In the genomic region with DNA sequence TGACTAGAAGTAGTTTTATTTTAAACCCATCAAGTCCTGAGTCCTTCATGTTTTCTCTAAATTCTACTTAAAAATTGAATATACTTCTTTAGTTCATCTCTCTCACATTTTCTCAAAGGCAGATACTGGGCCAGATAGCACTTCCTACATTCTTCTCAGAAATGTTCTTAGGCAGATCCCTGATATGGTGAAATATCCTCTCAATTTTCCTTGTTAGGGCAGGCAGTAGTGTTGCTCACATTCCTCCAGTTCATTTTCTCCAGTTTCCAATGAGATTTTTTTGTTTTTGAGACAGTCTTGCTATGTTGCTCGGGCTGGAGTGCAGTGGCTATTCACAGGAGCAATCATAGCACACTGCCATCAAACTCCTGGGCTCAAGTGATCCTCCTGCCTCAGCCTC, we compare ENCODE assay signal across 18 cellular contexts. TPM values are rescaled to one million over a fixed set of nuclear protein-coding genes. Genes with fewer than 3 reads are reported as not detected.
A peak's percentile ranks its signal among the peaks of the same experiment; 100 is the strongest.
DNase-seq lines count a peak whose midpoint lies in the region; ATAC-seq and TF ChIP-seq lines count a peak whose summit lies in the region.
"Had no signal": no experiment of that assay in that cellular context is flagged by ENCODE, and none has a peak within 500 bp of the region (broad histone marks: within the 10 kb centered on the region; RNA-seq: fewer than 3 reads in every experiment).

No MANE protein-coding gene starts in this region.

- ATAC-seq in omental fat pad (ENCODE audit: low FRiP score) (peak; percentile 26), HG03442 (IDR thresholded peaks at IDR 0.05; ENCODE audit: unreplicated experiment) (no peak), sciatic nerve (no peak)
- ATAC-seq: PC-3 had no signal

- no peaks in the 10 kb centered on the region for H3K9me3 ChIP-seq in adipocyte (ENCODE audit: control insufficient read depth, low read length)
- H3K9me3 ChIP-seq: BLaER1 treated with 17β-estradiol and CSF1 and Interleukin-3, amounts not matched to agents 10 nM and 100 nM; SK-N-SH had no signal

- H3K4me1 ChIP-seq in adipocyte (ENCODE audit: control insufficient read depth, insufficient read depth, low read length) = peaks cover 33% of the 10 kb centered on the region

- H3K36me3 ChIP-seq in adipocyte (ENCODE audit: control insufficient read depth, insufficient read depth, low read length, severe bottlenecking) = peaks cover 8% of the 10 kb centered on the region

- peak overlapping the region; percentile 47 for H3K9ac ChIP-seq in adipocyte (ENCODE audit: low read length)
- H3K9ac ChIP-seq: BLaER1 treated with 17β-estradiol and CSF1 and Interleukin-3, amounts not matched to agents 10 nM and 100 nM; SK-N-SH had no signal

- no peak overlapping the region for H3K4me3 ChIP-seq in adipocyte (ENCODE audit: low read length)
- no peak overlapping the region for H3K4me3 ChIP-seq in fibroblast of the aortic adventitia (ENCODE audit: low read depth, low read length)
- H3K4me3 ChIP-seq: BLaER1 treated with 17β-estradiol and CSF1 and Interleukin-3, amounts not matched to agents 10 nM and 100 nM had no signal

- no peak for TF ChIP-seq CTCF in fibroblast of the aortic adventitia (IDR thresholded peaks at IDR 0.05; ENCODE audit: insufficient read depth, low read length)
- TF ChIP-seq CTCF in omental fat pad (IDR thresholded peaks at IDR 0.05) = no peak

- no peaks in the 10 kb centered on the region for H3K27me3 ChIP-seq in adipocyte (replicated peaks; ENCODE audit: control insufficient read depth, insufficient read depth, low read length)

- intact Hi-C loops in sciatic nerve (cut with DNase I) = no loop called here

- DNase-seq in GM03348 (ENCODE audit: low spot score) = peak; percentile 22
- peak; percentile 65 for DNase-seq in adipocyte (ENCODE audit: low read depth)
- peak; percentile 32 for DNase-seq in fibroblast of the aortic adventitia (ENCODE audit: low read depth)
- no peak for DNase-seq in omental fat pad (ENCODE audit: low spot score)
- DNase-seq in NCI-H2227 (lab: John Stamatoyannopoulos, UW; ENCODE audit: unreplicated experiment) = no peak
- no peak for DNase-seq in NCI-H2081 (lab: John Stamatoyannopoulos, UW)
- no peak for DNase-seq in sciatic nerve (ENCODE audit: low spot score)
- DNase-seq: AML-193; CD4-positive, alpha-beta memory T cell; COR-L47; KBM-7; MM.1S; NCI-H1694; NCI-H226; PC-3; SK-N-SH had no signal

RNA-seq across cellular contexts. Expression of gene GCNT1, which starts 5.7 kb away (rescaled TPM):
- 18.0 and 46.9 TPM in 2 replicates for total RNA-seq in fibroblast of the aortic adventitia (ENCODE audit: low replicate concordance)
- total RNA-seq in omental fat pad = 10 to 100 TPM in 3 of 4 donors, 1 to 10 TPM in 1; 5.7 to 45.2 (median 18.0) TPM
- total RNA-seq in sciatic nerve = 9.2 TPM

Comparison
In these comparisons a context has a peak if more than half of its experiments do, and no peak if none do; other contexts are left out.
1. DNase-seq: peak in GM03348 (single experiment), adipocyte (single experiment) and fibroblast of the aortic adventitia (single experiment); none in omental fat pad (single experiment), NCI-H2227 (single experiment), NCI-H2081 (0 of 2) and sciatic nerve (single experiment).